13 cellular contexts compared by ENCODE assay signal in genomic region chr2:183543731-183544130, GRCh38.
DNase-seq lines count a peak whose midpoint lies in the region; ATAC-seq, FAIRE-seq and TF ChIP-seq lines count a peak whose summit lies in the region.
"Had no signal": no experiment of that assay in that cellular context is flagged by ENCODE, and none has a peak within 500 bp of the region (broad histone marks: within the 10 kb centered on the region; RNA-seq: fewer than 3 reads in every experiment).

No MANE protein-coding gene starts in this region.

- SMC1A ChIA-PET in GM12878 (lab: Charles Lee; ENCODE audit: uncharacterized antibody, unreplicated experiment) = interaction anchor here (1.1 to 1.9 kb wide), 2 partner anchors 12 to 197 kb away, joined by 3 to 12 read pairs; no protein-coding TSS in a partner anchor

- no peaks in the 10 kb centered on the region for H3K27me3 Mint-ChIP-seq in activated naive CD8-positive, alpha-beta T cell treated with anti-CD3 and anti-CD28 coated beads for 36 hours
- no peaks in the 10 kb centered on the region for H3K27me3 Mint-ChIP-seq in activated T-cell treated with anti-CD3 and anti-CD28 coated beads, Interleukin-2, amount 50 U/mL, for 4 hours (ENCODE audit: low read depth)
- H3K27me3 Mint-ChIP-seq: activated CD4-positive, alpha-beta memory T cell treated with anti-CD3 and anti-CD28 coated beads for 36 hours; naive B cell had no signal

- H3K9ac ChIP-seq in GM12878 (ENCODE audit: control insufficient read depth, insufficient read depth, low read length) = no peak overlapping the region

- ATAC-seq in GM19463 (IDR thresholded peaks at IDR 0.05; ENCODE audit: unreplicated experiment) (peak; percentile 99), HG03159 (IDR thresholded peaks at IDR 0.05; ENCODE audit: unreplicated experiment) (peak; percentile 88), GM12878 (peak; percentile 99)
- ATAC-seq in activated T-cell treated with anti-CD3 and anti-CD28 coated beads, Interleukin-2, amount 50 U/mL, for 4 hours = no peak
- ATAC-seq: K562 had no signal

- H3K79me2 ChIP-seq in GM12878 (ENCODE audit: control insufficient read depth, insufficient read depth, low read length) = no peaks in the 10 kb centered on the region

- no peaks in the 10 kb centered on the region for H3K9me3 ChIP-seq in GM12878 (replicated peaks; ENCODE audit: control insufficient read depth, insufficient read depth, low read length)
- no peaks in the 10 kb centered on the region for H3K9me3 ChIP-seq in vagina

- no peak overlapping the region for H3K4me3 Mint-ChIP-seq in activated naive CD8-positive, alpha-beta T cell treated with anti-CD3 and anti-CD28 coated beads for 36 hours
- H3K4me3 Mint-ChIP-seq in activated T-cell treated with anti-CD3 and anti-CD28 coated beads, Interleukin-2, amount 50 U/mL, for 4 hours = no peak overlapping the region
- H3K4me3 Mint-ChIP-seq: activated CD4-positive, alpha-beta memory T cell treated with anti-CD3 and anti-CD28 coated beads for 36 hours had no signal

- H3K4me2 ChIP-seq in GM12878 (ENCODE audit: control insufficient read depth, insufficient read depth) = peak overlapping the region; percentile 33; the same call in 1 of the 2 replicates

- intact Hi-C loops in GM12878 (cut with micrococcal nuclease; ENCODE audit: unreplicated experiment) (no loop called here), vagina (cut with DNase I) (no loop called here)

- POLR2A ChIA-PET in GM12878 (lab: Charles Lee) = no interaction called here

- H3K27ac Mint-ChIP-seq in activated naive CD8-positive, alpha-beta T cell treated with anti-CD3 and anti-CD28 coated beads for 36 hours = no peak overlapping the region
- H3K27ac Mint-ChIP-seq: activated CD4-positive, alpha-beta memory T cell treated with anti-CD3 and anti-CD28 coated beads for 36 hours had no signal

- in situ Hi-C loops in GM12878 (cut with MboI) = no loop called here

- H2AFZ ChIP-seq in GM12878 (ENCODE audit: control insufficient read depth, low read depth, low read length) = peak overlapping the region; percentile 69

- peak overlapping the region; percentile 4 for H3K4me3 ChIP-seq in GM06990 (replicated peaks; ENCODE audit: low read depth, low read length)
- H3K4me3 ChIP-seq in GM12878 = no peak overlapping the region
- no peak overlapping the region for H3K4me3 ChIP-seq in vagina
- H3K4me3 ChIP-seq: K562 had no signal

- CTCF ChIA-PET in GM12878 (lab: Yijun Ruan, JAX) = no interaction called here

- BruUV-seq in GM12878 (replicated peaks; lab: Mats Ljungman, UMichigan) = no TSS peak

- peak; percentile 13 for FAIRE-seq in GM12878 (lab: Jason Lieb, UNC)
- FAIRE-seq: K562 had no signal

- no peaks in the 10 kb centered on the region for H3K27me3 ChIP-seq in GM06990 (replicated peaks; ENCODE audit: control insufficient read depth, insufficient read depth, low read length)
- H3K27me3 ChIP-seq in GM12878 (replicated peaks in 1 of 2; ENCODE audit: control insufficient read depth in 2 of 2, insufficient read depth in 2 of 2, low read length in 1 of 2) = no peaks in the 10 kb centered on the region; a peak in 1 of 4 replicates
- no peaks in the 10 kb centered on the region for H3K27me3 ChIP-seq in vagina

- H3K36me3 Mint-ChIP-seq in activated naive CD8-positive, alpha-beta T cell treated with anti-CD3 and anti-CD28 coated beads for 36 hours = no peaks in the 10 kb centered on the region
- H3K36me3 Mint-ChIP-seq in activated T-cell treated with anti-CD3 and anti-CD28 coated beads, Interleukin-2, amount 50 U/mL, for 4 hours (ENCODE audit: insufficient read depth) = no peaks in the 10 kb centered on the region
- H3K36me3 Mint-ChIP-seq: activated CD4-positive, alpha-beta memory T cell treated with anti-CD3 and anti-CD28 coated beads for 36 hours had no signal

- H3K36me3 ChIP-seq in GM06990 (ENCODE audit: control insufficient read depth, insufficient read depth, low read length) (no peaks in the 10 kb centered on the region), GM12878 (ENCODE audit: control insufficient read depth in 2 of 2, insufficient read depth in 2 of 2, low read length in 1 of 2) (no peaks in the 10 kb centered on the region), vagina (no peaks in the 10 kb centered on the region)

- H3K4me1 Mint-ChIP-seq in activated naive CD8-positive, alpha-beta T cell treated with anti-CD3 and anti-CD28 coated beads for 36 hours = no peaks in the 10 kb centered on the region
- no peaks in the 10 kb centered on the region for H3K4me1 Mint-ChIP-seq in activated T-cell treated with anti-CD3 and anti-CD28 coated beads, Interleukin-2, amount 50 U/mL, for 4 hours (ENCODE audit: low read depth)
- H3K4me1 Mint-ChIP-seq: naive B cell had no signal

- H3K27ac ChIP-seq in GM12878 (ENCODE audit: control insufficient read depth, insufficient read depth) = no peak overlapping the region
- no peak overlapping the region for H3K27ac ChIP-seq in vagina

- TF ChIP-seq POLR2A in GM12878 (IDR thresholded peaks at IDR 0.05; ENCODE audit: low read depth, low read length) (no peak), vagina (IDR thresholded peaks at IDR 0.05) (no peak)

- TF ChIP-seq CTCF in GM06990 (IDR thresholded peaks at IDR 0.05; ENCODE audit: insufficient read depth, low read length, poor library complexity, severe bottlenecking) (no peak), GM12878 (IDR thresholded peaks at IDR 0.05 in 2 of 3, conservative IDR thresholded peaks at IDR 0.05 in 1 of 3; ENCODE audit: control insufficient read depth in 2 of 3, extremely low read depth in 1 of 3, insufficient read depth in 1 of 3, low read depth in 3 of 3, low read length in 3 of 3) (no peak), vagina (IDR thresholded peaks at IDR 0.05) (no peak)

- no peak for TF ChIP-seq RAD21 in GM12878 (IDR thresholded peaks at IDR 0.05; ENCODE audit: insufficient read depth, low read depth, low read length)

- RAD21 ChIA-PET in GM12878 (lab: Charles Lee; ENCODE audit: unreplicated experiment) = no interaction called here

- H4K20me1 ChIP-seq in GM12878 (ENCODE audit: control insufficient read depth, insufficient read depth) = no peaks in the 10 kb centered on the region

- H3K4me1 ChIP-seq in GM12878 (ENCODE audit: control insufficient read depth, insufficient read depth, low read length) (peaks cover 6% of the 10 kb centered on the region), vagina (no peaks in the 10 kb centered on the region)

- TF ChIP-seq EP300 in GM12878 (IDR thresholded peaks at IDR 0.05; ENCODE audit: borderline replicate concordance in 1 of 2, control insufficient read depth in 1 of 2, low read depth in 2 of 2, low read length in 2 of 2) = no peak

- DNase-seq in GM06990 (ENCODE audit: extremely low read depth, insufficient read length) = peak; percentile 23
- DNase-seq in GM12878 (ENCODE audit: low read depth, low spot score) = peak; percentile 24
- no peak for DNase-seq in activated naive CD8-positive, alpha-beta T cell treated with anti-CD3 and anti-CD28 coated beads for 36 hours
- DNase-seq in vagina (ENCODE audit: extremely low spot score in 2 of 2) = no peak
- DNase-seq in activated T-cell treated with anti-CD3 and anti-CD28 coated beads, Interleukin-2, amount 50 U/mL, for 4 hours = no peak
- DNase-seq in GOT3 (lab: John Stamatoyannopoulos, UW) = no peak
- DNase-seq: activated CD4-positive, alpha-beta memory T cell treated with anti-CD3 and anti-CD28 coated beads for 36 hours; naive B cell; RPMI8226; stimulated activated CD4-positive, alpha-beta T cell treated with anti-CD3 and anti-CD28 coated beads, Interleukin-4, amount 100 ng/mL, for 1 hour had no signal

- WGBS in GM12878 (ENCODE audit: insufficient coverage, insufficient replicate concordance, low lambda C conversion rate, missing lambda C conversion rate) = under 1% methylated on average over 7 of the region's 7 CpGs

- peaks cover 30% of the 10 kb centered on the region for H3K9me3 Mint-ChIP-seq in activated naive CD8-positive, alpha-beta T cell treated with anti-CD3 and anti-CD28 coated beads for 36 hours
- H3K9me3 Mint-ChIP-seq in activated T-cell treated with anti-CD3 and anti-CD28 coated beads, Interleukin-2, amount 50 U/mL, for 4 hours = peaks cover 32% of the 10 kb centered on the region

TF ChIP-seq in GM12878, 131 proteins besides CTCF, POLR2A, EP300 and RAD21:
- TF ChIP-seq FOXK2 (IDR thresholded peaks at IDR 0.05) (0 out of 2 replicates have a peak, but pooled peaks have one; percentile 39), ZNF274 (IDR thresholded peaks at IDR 0.05; ENCODE audit: insufficient read depth, insufficient read length) (no peak), ZNF622 (IDR thresholded peaks at IDR 0.05) (no peak), CREB1 (IDR thresholded peaks at IDR 0.05; ENCODE audit: low read depth) (no peak), USF1 (IDR thresholded peaks at IDR 0.05; ENCODE audit: borderline replicate concordance, extremely low read length, insufficient read depth, low read depth, low read length) (no peak), KLF5 (IDR thresholded peaks at IDR 0.05; ENCODE audit: partially characterized antibody) (no peak), ATF3 (IDR thresholded peaks at IDR 0.05; ENCODE audit: borderline replicate concordance, extremely low read depth, low read depth, low read length) (no peak), ATF7 (IDR thresholded peaks at IDR 0.05; ENCODE audit: low read depth) (0 out of 2 replicates have a peak, but pooled peaks have one; percentile 19), RELB (IDR thresholded peaks at IDR 0.05; ENCODE audit: low read depth) (0 out of 2 replicates have a peak, but pooled peaks have one; percentile 45)
TF ChIP-seq in GM12878: peak in this region for 3.

Comparison
In these comparisons a context has a peak if more than half of its experiments do, and no peak if none do; other contexts are left out.
1. DNase-seq: peak in GM06990 (single experiment) and GM12878 (single experiment); none in activated naive CD8-positive, alpha-beta T cell treated with anti-CD3 and anti-CD28 coated beads for 36 hours (single experiment), vagina (0 of 2), activated T-cell treated with anti-CD3 and anti-CD28 coated beads, Interleukin-2, amount 50 U/mL, for 4 hours (single experiment) and GOT3 (single experiment).
2. ATAC-seq: peak in GM19463 (single experiment), HG03159 (single experiment) and GM12878 (single experiment); none in activated T-cell treated with anti-CD3 and anti-CD28 coated beads, Interleukin-2, amount 50 U/mL, for 4 hours (0 of 2).